Comparison of ENCODE assay signal across 24 cellular contexts in the genomic region with DNA sequence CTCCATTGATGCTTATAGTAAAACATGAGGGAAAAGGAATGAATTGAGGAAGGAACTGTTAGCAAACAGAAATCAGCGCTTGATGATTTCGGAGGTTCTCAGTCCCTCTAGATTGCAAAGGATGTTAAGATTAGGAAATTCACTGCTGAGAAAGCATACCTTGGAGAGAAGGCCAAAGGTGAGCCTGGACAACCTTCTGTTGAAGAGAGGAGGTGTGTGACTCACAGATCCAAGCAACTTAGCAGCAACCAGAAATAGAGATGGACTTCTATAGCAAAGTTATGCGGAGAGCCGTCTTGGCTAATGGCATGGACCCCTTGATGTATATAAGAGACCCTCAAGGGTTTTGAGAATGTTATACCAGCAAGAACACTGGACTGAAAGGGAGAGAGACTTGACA.
"Had no signal": no experiment of that assay in that cellular context is flagged by ENCODE, and none has a peak within 500 bp of the region (broad histone marks: within the 10 kb centered on the region; RNA-seq: fewer than 3 reads in every experiment).

No MANE protein-coding gene starts in this region.

- ATAC-seq: gastroesophageal sphincter; left cardiac atrium; left ventricle myocardium superior; stimulated activated naive B cell treated with anti-CD40 and anti-IgM and Interleukin-4, amounts not matched to agents 10 μg/mL and 1 μg/mL and 100 μg/mL, for 72 hours; stimulated activated naive CD8-positive, alpha-beta T cell treated with anti-CD3 and anti-CD28 coated beads, Interleukin-15, amount 100 ng/mL, for 72 hours had no signal

- H3K27ac Mint-ChIP-seq: stimulated activated naive B cell treated with anti-CD40 and anti-IgM and Interleukin-4, amounts not matched to agents 10 μg/mL and 1 μg/mL and 100 μg/mL, for 72 hours; stimulated activated naive CD8-positive, alpha-beta T cell treated with anti-CD3 and anti-CD28 coated beads, Interleukin-15, amount 100 ng/mL, for 72 hours had no signal

- H3K9me3 Mint-ChIP-seq: naive B cell; stimulated activated naive B cell treated with anti-CD40 and anti-IgM and Interleukin-4, amounts not matched to agents 10 μg/mL and 1 μg/mL and 100 μg/mL, for 72 hours; stimulated activated naive CD8-positive, alpha-beta T cell treated with anti-CD3 and anti-CD28 coated beads, Interleukin-15, amount 100 ng/mL, for 72 hours had no signal

- DNase-seq: cortex of kidney; dorsolateral prefrontal cortex; effector memory CD4-positive, alpha-beta T cell; esophagus squamous epithelium; foreskin fibroblast; glutamatergic neuron; left cardiac atrium; left ventricle myocardium superior; mesenchymal stem cell; midbrain; naive B cell; posterior cingulate gyrus; sigmoid colon; stimulated activated CD4-positive, alpha-beta T cell treated with anti-CD3 and anti-CD28 coated beads, Interleukin-2, amount 100 ng/mL, for 24 hours; stimulated activated CD4-positive, alpha-beta T cell treated with anti-CD3 and anti-CD28 coated beads, Interleukin-4, amount 100 ng/mL, for 4 hours; stimulated activated naive B cell treated with anti-CD40 and anti-IgM and Interleukin-4, amounts not matched to agents 10 μg/mL and 1 μg/mL and 100 μg/mL, for 72 hours; stimulated activated naive CD8-positive, alpha-beta T cell treated with anti-CD3 and anti-CD28 coated beads, Interleukin-15, amount 100 ng/mL, for 72 hours; testis had no signal

- H3K4me1 Mint-ChIP-seq: stimulated activated naive B cell treated with anti-CD40 and anti-IgM and Interleukin-4, amounts not matched to agents 10 μg/mL and 1 μg/mL and 100 μg/mL, for 72 hours had no signal

- H3K4me3 Mint-ChIP-seq: naive B cell; stimulated activated naive B cell treated with anti-CD40 and anti-IgM and Interleukin-4, amounts not matched to agents 10 μg/mL and 1 μg/mL and 100 μg/mL, for 72 hours; stimulated activated naive CD8-positive, alpha-beta T cell treated with anti-CD3 and anti-CD28 coated beads, Interleukin-15, amount 100 ng/mL, for 72 hours had no signal

- H3K27ac ChIP-seq: dorsolateral prefrontal cortex, esophagus squamous epithelium, gastroesophageal sphincter, neutrophil, right atrium auricular region, sigmoid colon, skin epidermis, testis, tibial nerve had no signal

- H3K27me3 ChIP-seq: dorsolateral prefrontal cortex, esophagus squamous epithelium, gastroesophageal sphincter, neutrophil, right atrium auricular region, sigmoid colon, testis, tibial nerve had no signal

- H3K4me1 ChIP-seq: esophagus squamous epithelium, gastroesophageal sphincter, testis, tibial nerve had no signal

- H3K4me3 ChIP-seq: dorsolateral prefrontal cortex, esophagus squamous epithelium, gastroesophageal sphincter, lung, right atrium auricular region, sigmoid colon, skin epidermis, testis, tibial nerve had no signal

- H3K9me3 ChIP-seq: esophagus squamous epithelium, gastroesophageal sphincter, neutrophil, right atrium auricular region, sigmoid colon, testis, tibial nerve had no signal

- H3K27me3 Mint-ChIP-seq: naive B cell; stimulated activated naive B cell treated with anti-CD40 and anti-IgM and Interleukin-4, amounts not matched to agents 10 μg/mL and 1 μg/mL and 100 μg/mL, for 72 hours; stimulated activated naive CD8-positive, alpha-beta T cell treated with anti-CD3 and anti-CD28 coated beads, Interleukin-15, amount 100 ng/mL, for 72 hours had no signal
